In the genomic region with DNA sequence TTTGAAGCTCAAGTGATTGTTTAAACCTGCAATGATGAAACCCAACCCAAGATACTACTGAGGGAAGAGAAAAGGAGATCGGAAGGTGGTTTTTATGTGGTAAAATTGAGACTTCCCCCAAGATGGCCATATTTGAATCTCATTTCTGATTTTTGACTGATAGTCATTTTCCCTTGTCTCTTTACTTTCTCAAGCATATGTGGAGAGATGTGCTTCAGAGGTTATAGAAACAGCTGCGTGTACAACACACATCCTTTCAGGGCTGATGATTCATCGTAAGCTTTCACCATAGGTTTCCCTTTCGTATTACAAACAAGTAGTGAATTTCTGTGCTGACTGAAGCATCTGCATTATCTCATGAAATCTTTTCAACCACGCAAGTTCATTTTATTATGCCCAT, we compare ENCODE assay signal across 11 cellular contexts.
DNase-seq lines count a peak whose midpoint lies in the region; ATAC-seq and TF ChIP-seq lines count a peak whose summit lies in the region.
"Had no signal": no experiment of that assay in that cellular context is flagged by ENCODE, and none has a peak within 500 bp of the region (broad histone marks: within the 10 kb centered on the region; RNA-seq: fewer than 3 reads in every experiment).

No MANE protein-coding gene starts in this region.

- no peaks in the 10 kb centered on the region for H4K20me1 ChIP-seq in osteoblast (ENCODE audit: insufficient read depth, low read length)

- CTCF ChIA-PET in naive thymus-derived CD4-positive, alpha-beta T cell (lab: Charles Lee): no interaction called here

- intact Hi-C loops in esophagus squamous epithelium (cut with DNase I): no loop called here
- intact Hi-C loops in naive thymus-derived CD4-positive, alpha-beta T cell (cut with micrococcal nuclease): no loop called here

- H3K4me3 ChIP-seq in esophagus squamous epithelium (no peak overlapping the region), osteoblast (ENCODE audit: insufficient read depth, low read length) (no peak overlapping the region)
- H3K4me3 ChIP-seq in naive thymus-derived CD4-positive, alpha-beta T cell (ENCODE audit: low read length): no peak overlapping the region
- H3K4me3 ChIP-seq: SK-N-MC had no signal

- H3K36me3 Mint-ChIP-seq in naive thymus-derived CD4-positive, alpha-beta T cell: peaks cover 0 to 3% (median 0%) of the 10 kb centered on the region in 5 donors

- H3K27me3 Mint-ChIP-seq in naive thymus-derived CD4-positive, alpha-beta T cell: peaks cover 12 to 45% (median 21%) of the 10 kb centered on the region in 5 donors

- H3K27ac Mint-ChIP-seq in naive thymus-derived CD4-positive, alpha-beta T cell: no peak overlapping the region

- no peaks in the 10 kb centered on the region for H3K4me1 Mint-ChIP-seq in naive thymus-derived CD4-positive, alpha-beta T cell

- H3K27ac ChIP-seq in foreskin keratinocyte (no peak overlapping the region), esophagus squamous epithelium (no peak overlapping the region), osteoblast (ENCODE audit: low read depth, low read length) (no peak overlapping the region)
- no peak overlapping the region for H3K27ac ChIP-seq in naive thymus-derived CD4-positive, alpha-beta T cell (ENCODE audit: low read depth, low read length)
- H3K27ac ChIP-seq: epithelial cell of prostate, SK-N-MC had no signal

- H3K27me3 ChIP-seq in foreskin keratinocyte (peaks cover 5% of the 10 kb centered on the region), esophagus squamous epithelium (peaks cover 0 to 18% (median 0%) of the 10 kb centered on the region in 4 donors), osteoblast (ENCODE audit: insufficient read depth, low read length) (no peaks in the 10 kb centered on the region)
- no peaks in the 10 kb centered on the region for H3K27me3 ChIP-seq in naive thymus-derived CD4-positive, alpha-beta T cell (ENCODE audit: control insufficient read depth in 2 of 2, insufficient read depth in 2 of 2, low read length in 2 of 2)

- H3K4me1 ChIP-seq in foreskin keratinocyte: no peaks in the 10 kb centered on the region
- no peaks in the 10 kb centered on the region for H3K4me1 ChIP-seq in esophagus squamous epithelium
- no peaks in the 10 kb centered on the region for H3K4me1 ChIP-seq in naive thymus-derived CD4-positive, alpha-beta T cell (ENCODE audit: control insufficient read depth in 2 of 2, insufficient read depth in 2 of 2, low read length in 2 of 2)
- H3K4me1 ChIP-seq in osteoblast (ENCODE audit: insufficient read depth, low read length): no peaks in the 10 kb centered on the region

- DNase-seq in foreskin keratinocyte (peak; percentile 2 to 15), NCI-H128 (lab: John Stamatoyannopoulos, UW; ENCODE audit: unreplicated experiment) (no peak), esophagus squamous epithelium (lab: John Stamatoyannopoulos, UW) (no peak), osteoblast (ENCODE audit: insufficient read length, low spot score, missing footprints) (no peak)
- no peak for DNase-seq in naive thymus-derived CD4-positive, alpha-beta T cell
- DNase-seq: DND-41 had no signal

- H3K4me2 ChIP-seq in osteoblast (ENCODE audit: insufficient read depth, low read length): no peak overlapping the region

- 71 to 87% methylated on average over 5 of the region's 5 CpGs for WGBS in esophagus squamous epithelium, 2 donors

- POLR2A ChIA-PET in naive thymus-derived CD4-positive, alpha-beta T cell (lab: Charles Lee): no interaction called here

- H3K36me3 ChIP-seq in esophagus squamous epithelium: no peaks in the 10 kb centered on the region
- no peaks in the 10 kb centered on the region for H3K36me3 ChIP-seq in naive thymus-derived CD4-positive, alpha-beta T cell (ENCODE audit: control insufficient read depth in 2 of 3, insufficient read depth in 3 of 3, low read length in 3 of 3)
- no peaks in the 10 kb centered on the region for H3K36me3 ChIP-seq in osteoblast (ENCODE audit: insufficient read depth, low read length)

- no peaks in the 10 kb centered on the region for H3K79me2 ChIP-seq in osteoblast (ENCODE audit: insufficient read depth, low read length)

- no peak overlapping the region for H3K4me3 Mint-ChIP-seq in naive thymus-derived CD4-positive, alpha-beta T cell

- H3K9me3 ChIP-seq in esophagus squamous epithelium (no peaks in the 10 kb centered on the region), osteoblast (ENCODE audit: low read depth, low read length) (no peaks in the 10 kb centered on the region)
- H3K9me3 ChIP-seq in naive thymus-derived CD4-positive, alpha-beta T cell (ENCODE audit: control insufficient read depth in 2 of 3, low read length in 3 of 3): no peaks in the 10 kb centered on the region

- TF ChIP-seq CTCF in foreskin keratinocyte (conservative IDR thresholded peaks at IDR 0.05): no peak
- TF ChIP-seq CTCF in esophagus squamous epithelium (IDR thresholded peaks at IDR 0.05): no peak
- TF ChIP-seq CTCF in osteoblast (IDR thresholded peaks at IDR 0.05; ENCODE audit: extremely low read depth, low read depth, low read length): no peak

- no peak for TF ChIP-seq POLR2A in esophagus squamous epithelium (IDR thresholded peaks at IDR 0.05)

- peak; percentile 98 for ATAC-seq in GM18519 (IDR thresholded peaks at IDR 0.05; ENCODE audit: low FRiP score, unreplicated experiment)
- peak; percentile 97 for ATAC-seq in GM21717 (IDR thresholded peaks at IDR 0.05; ENCODE audit: unreplicated experiment)
- peak; percentile 99 for ATAC-seq in HG03432 (IDR thresholded peaks at IDR 0.05; ENCODE audit: unreplicated experiment)
- no peak for ATAC-seq in foreskin keratinocyte
- ATAC-seq in naive thymus-derived CD4-positive, alpha-beta T cell: no peak

- H3K9me3 Mint-ChIP-seq in naive thymus-derived CD4-positive, alpha-beta T cell: peaks cover 0 to 4% (median 0%) of the 10 kb centered on the region in 11 donors

- no peak overlapping the region for H2AFZ ChIP-seq in osteoblast (ENCODE audit: low read length)

Comparison
In these comparisons a context has a peak if more than half of its experiments do, and no peak if none do; other contexts are left out.
1. ATAC-seq: peak in GM18519 (single experiment), GM21717 (single experiment) and HG03432 (single experiment); none in foreskin keratinocyte (single experiment) and naive thymus-derived CD4-positive, alpha-beta T cell (single experiment).
2. DNase-seq: peak in foreskin keratinocyte (2 of 2); none in NCI-H128 (single experiment), esophagus squamous epithelium (single experiment), naive thymus-derived CD4-positive, alpha-beta T cell (0 of 9) and osteoblast (single experiment).